Comparison of ENCODE assay signal across 8 cellular contexts in genomic region chr3:197554562-197555280, GRCh38. TPM values are rescaled to one million over a fixed set of nuclear protein-coding genes. Genes with fewer than 3 reads are reported as not detected.
A peak's percentile ranks its signal among the peaks of the same experiment; 100 is the strongest.
DNase-seq lines count a peak whose midpoint lies in the region; TF ChIP-seq lines count a peak whose summit lies in the region.

No MANE protein-coding gene starts in this region.

- peaks cover 36% of the 10 kb centered on the region for H3K27me3 Mint-ChIP-seq in H9 (ENCODE audit: low read depth)
- peaks cover 20% of the 10 kb centered on the region for H3K27me3 Mint-ChIP-seq in neural crest cell (ENCODE audit: low read depth)

- H3K36me3 Mint-ChIP-seq in H9 (ENCODE audit: insufficient read depth in 1 of 3, low read depth in 3 of 3), result peaks cover 0 to 4% (median 3%) of the 10 kb centered on the region in 3 experiments; a peak in 3 of 7 replicates
- H3K36me3 Mint-ChIP-seq in neural crest cell (ENCODE audit: low read depth), result peaks cover 5% of the 10 kb centered on the region

- peaks cover 13% of the 10 kb centered on the region; the same call in 1 of the 2 replicates for H3K4me1 ChIP-seq in H9 (ENCODE audit: insufficient read depth, low read length)
- peaks cover 14 to 34% (median 27%) of the 10 kb centered on the region in 4 donors for H3K4me1 ChIP-seq in stomach

- peaks cover 0 to 2% of the 10 kb centered on the region in 2 experiments; a peak in 2 of 5 replicates for H3K9me3 Mint-ChIP-seq in H9
- no peaks in the 10 kb centered on the region for H3K9me3 Mint-ChIP-seq in neural crest cell

- TF ChIP-seq POLR2A in stomach (IDR thresholded peaks at IDR 0.05), result peak in 1 of 4 donors; percentile 28

- peak overlapping the region; percentile 88 for H3K18ac ChIP-seq in H9 (ENCODE audit: insufficient read length, low read depth, low read length)

- no peak overlapping the region for H3T11ph ChIP-seq in H9 (ENCODE audit: low read length)

- no peak overlapping the region for H3K9ac ChIP-seq in H9 (ENCODE audit: extremely low read depth, insufficient read length, low read length)

- TF ChIP-seq CTCF in H9 (conservative IDR thresholded peaks at IDR 0.05) (peak; percentile 69), foreskin fibroblast (IDR thresholded peaks at IDR 0.05; ENCODE audit: low read depth, low read length) (peak; percentile 72), neural crest cell (conservative IDR thresholded peaks at IDR 0.05) (peak; percentile 64), stomach (IDR thresholded peaks at IDR 0.05) (peak in 5 of 7 experiments; percentile 13 to 62 (median 44))

- H2AK5ac ChIP-seq in H9 (ENCODE audit: insufficient read length, low read length), result no peak overlapping the region

- no peaks in the 10 kb centered on the region for H4K20me1 ChIP-seq in H9 (ENCODE audit: control insufficient read depth, insufficient read depth, insufficient read length)

- H3K4ac ChIP-seq in H9 (ENCODE audit: low read depth, low read length), result no peak overlapping the region

- DNase-seq in GDM1 (lab: John Stamatoyannopoulos, UW) (peak; percentile 96), H9 (peak; percentile 98), MG63 (peak; percentile 98), SHP77 (lab: John Stamatoyannopoulos, UW) (peak; percentile 73 to 91), activated gamma-delta T cell treated with Interleukin-2 at 50 U/mL for 16 hours (peak; percentile 89), foreskin fibroblast (peak; percentile 97 to 99), neural crest cell (ENCODE audit: low read depth, low spot score) (peak; percentile 91), stomach (peak; percentile 97)

- no peak overlapping the region for H2BK15ac ChIP-seq in H9 (ENCODE audit: low read depth, low read length)

- H3K4me3 Mint-ChIP-seq in H9, result peak overlapping the region; percentile 72 to 82
- H3K4me3 Mint-ChIP-seq in neural crest cell, result peak overlapping the region; percentile 91

- H4K8ac ChIP-seq in H9 (replicated peaks; ENCODE audit: insufficient read length, low read depth, low read length), result no peak overlapping the region

- H3K4me3 ChIP-seq in MG63 (peak overlapping the region; percentile 84), foreskin fibroblast (ENCODE audit: low read depth in 1 of 2, low read length in 2 of 2) (peak overlapping the region; percentile 61 to 79), stomach (peak overlapping the region; percentile 75 to 91 (median 90))

- H3K27ac Mint-ChIP-seq in H9 (peak overlapping the region in 1 of 3 experiments; percentile 89; a peak in 2 of 7 replicates), neural crest cell (ENCODE audit: unreplicated experiment) (peak overlapping the region; percentile 90)

- H3K79me1 ChIP-seq in H9 (ENCODE audit: insufficient read depth, low read depth, low read length, poor library complexity, severe bottlenecking), result no peaks in the 10 kb centered on the region

- no peaks in the 10 kb centered on the region for H3K79me2 ChIP-seq in H9 (ENCODE audit: insufficient read depth, low read length)

- H3K14ac ChIP-seq in H9 (ENCODE audit: insufficient read depth, low read length), result peak overlapping the region; percentile 86

- no peak overlapping the region for H3K56ac ChIP-seq in H9 (ENCODE audit: insufficient read length, low read depth, low read length)

- H3K4me1 Mint-ChIP-seq in H9 (peaks cover 36 to 47% of the 10 kb centered on the region in 2 experiments), neural crest cell (peaks cover 23% of the 10 kb centered on the region)

- no CpG with 5 or more reads among the region's 60 CpGs for WGBS in H9 (ENCODE audit: extremely low coverage, insufficient read length, low lambda C conversion rate)
- 0 to 1% (median 0%) methylated on average over 37 to 60 of the region's 60 CpGs for WGBS in stomach, 5 donors

- H3K36me3 ChIP-seq in MG63 (no peaks in the 10 kb centered on the region), stomach (no peaks in the 10 kb centered on the region)

- H3K23ac ChIP-seq in H9 (ENCODE audit: insufficient read length, low read depth, low read length), result no peak overlapping the region

- H4K5ac ChIP-seq in H9 (ENCODE audit: insufficient read length, low read depth, low read length), result no peak overlapping the region

- no peaks in the 10 kb centered on the region for H3K27me3 ChIP-seq in H9 (ENCODE audit: insufficient read depth, low read length)
- peaks cover 37% of the 10 kb centered on the region for H3K27me3 ChIP-seq in MG63
- peaks cover 0 to 16% (median 5%) of the 10 kb centered on the region in 3 donors for H3K27me3 ChIP-seq in stomach

- H2BK5ac ChIP-seq in H9 (ENCODE audit: insufficient read length, low read length), result no peak overlapping the region

- H2AFZ ChIP-seq in H9 (ENCODE audit: low read length), result no peak overlapping the region

- no peak overlapping the region for H2BK20ac ChIP-seq in H9 (ENCODE audit: low read depth, low read length, poor library complexity, severe bottlenecking)

- H2BK12ac ChIP-seq in H9 (ENCODE audit: insufficient read length, low read depth, low read length), result no peak overlapping the region

- H4K91ac ChIP-seq in H9 (ENCODE audit: insufficient read length, low read depth, low read length), result no peak overlapping the region

- H3K9me3 ChIP-seq in H9 (ENCODE audit: control insufficient read depth, low read depth, low read length) (no peaks in the 10 kb centered on the region), MG63 (no peaks in the 10 kb centered on the region), stomach (no peaks in the 10 kb centered on the region)

- no peak for TF ChIP-seq EP300 in stomach (IDR thresholded peaks at IDR 0.05)

- peak overlapping the region; percentile 56 for H3K4me2 ChIP-seq in H9 (ENCODE audit: insufficient read depth, insufficient read length, low read length)

- no peak overlapping the region for H2BK120ac ChIP-seq in H9 (ENCODE audit: low read depth, low read length, poor library complexity, severe bottlenecking)

- peaks cover 6% of the 10 kb centered on the region for H3K23me2 ChIP-seq in H9 (ENCODE audit: insufficient read length, low read depth, low read length, poor library complexity, severe bottlenecking)

- no peak overlapping the region for H3K27ac ChIP-seq in H9 (ENCODE audit: insufficient read length, low read depth, low read length)
- H3K27ac ChIP-seq in stomach, result peak overlapping the region; percentile 96 to 99 (median 97)

- intact Hi-C loops in stomach (cut with DNase I; ENCODE audit: low total_unique reads), result no loop called here

RNA-seq across cellular contexts. Expression of gene BDH1, which starts 1.0 kb away (rescaled TPM):
- total RNA-seq in H9 (2021) (16.3 and 23.8 TPM in 2 replicates), neural crest cell (28.7 and 32.2 TPM in 2 replicates), stomach (100 to 1,000 TPM in 1 of 5 donors, 10 to 100 TPM in 3, 1 to 10 TPM in 1; 3.5 to 128 (median 20.5) TPM)
- total RNA-seq in MG63 (2014; rRNA removed; shearing (Covaris generic); ENCODE audit: low replicate concordance), result 2.2 and 23.5 TPM in 2 replicates
- polyA plus RNA-seq in stomach, result 10 to 100 TPM; 10.6 to 37.5 (median 20.6) TPM
